Comparison of ENCODE assay signal across 29 cellular contexts in genomic region chr14:98826618-98827017, GRCh38.
DNase-seq lines count a peak whose midpoint lies in the region; ATAC-seq and TF ChIP-seq lines count a peak whose summit lies in the region.
"Had no signal": no experiment of that assay in that cellular context is flagged by ENCODE, and none has a peak within 500 bp of the region (broad histone marks: within the 10 kb centered on the region; RNA-seq: fewer than 3 reads in every experiment).

No MANE protein-coding gene starts in this region.

- H3K27me3 Mint-ChIP-seq in endodermal cell (ENCODE audit: insufficient read depth), result no peaks in the 10 kb centered on the region
- H3K27me3 Mint-ChIP-seq: T-helper 17 cell had no signal

- intact Hi-C loops in esophagus squamous epithelium (cut with DNase I), result no loop called here

- no peak overlapping the region for H3K4me3 Mint-ChIP-seq in endodermal cell
- H3K4me3 Mint-ChIP-seq: activated T-cell treated with anti-CD3 and anti-CD28 coated beads, Interleukin-2, amount 50 U/mL, for 72 hours; natural killer cell treated with Interleukin-12 subunit alpha and Interleukin-12 subunit beta and Interleukin-15 and Interleukin-18, amount 100 ng/mL, for 72 hours; T-helper 17 cell had no signal

- H3K4me1 ChIP-seq in BLaER1 (peaks cover 7% of the 10 kb centered on the region; the same call in 1 of the 2 replicates), endodermal cell (ENCODE audit: control insufficient read depth, insufficient read depth, low read length) (no peaks in the 10 kb centered on the region), esophagus squamous epithelium (peaks cover 0 to 15% (median 8%) of the 10 kb centered on the region in 3 donors), gastroesophageal sphincter (no peaks in the 10 kb centered on the region)
- H3K4me1 ChIP-seq: gastrocnemius medialis, sigmoid colon, tibial nerve had no signal

- H3K27me3 ChIP-seq in BLaER1 (no peaks in the 10 kb centered on the region), endodermal cell (ENCODE audit: control insufficient read depth, insufficient read depth, low read length, poor library complexity, severe bottlenecking) (no peaks in the 10 kb centered on the region), esophagus squamous epithelium (no peaks in the 10 kb centered on the region), gastroesophageal sphincter (peaks cover 9% of the 10 kb centered on the region)
- H3K27me3 ChIP-seq: sigmoid colon, tibial nerve had no signal

- DNase-seq in DMS79 treated with DMSO at 0.1 percent for 48 hours (lab: John Stamatoyannopoulos, UW) (peak; percentile 49), NCI-H1105 treated with DMSO at 0.1 percent for 48 hours (lab: John Stamatoyannopoulos, UW) (peak; percentile 61), endodermal cell (peak; percentile 12), esophagus squamous epithelium (lab: John Stamatoyannopoulos, UW) (no peak)
- DNase-seq: activated CD4-positive, alpha-beta T cell treated with anti-CD3 and anti-CD28 coated beads, Interleukin-2, amount 50 U/mL, for 48 hours; activated naive CD4-positive, alpha-beta T cell treated with Interleukin-2 at 50 U/mL for 16 hours; activated T-cell treated with anti-CD3 and anti-CD28 coated beads, Interleukin-2, amount 50 U/mL, for 72 hours; cerebellar nuclear complex; DMS53; gastrocnemius medialis; GF-D8; hippocampal formation; KBM-7; NCI-H146; NCI-H2171 treated with DMSO at 0.1 percent for 48 hours; NCI-H524; NK-92 treated with Interleukin-12 subunit alpha and Interleukin-12 subunit beta, amount 100 ng/mL, for 24 hours; PC-9; Right ventricle myocardium superior; sigmoid colon; stimulated activated CD4-positive, alpha-beta T cell treated with anti-CD3 and anti-CD28 coated beads, Interleukin-4, amount 100 ng/mL, for 1 hour; T-helper 17 cell had no signal

- TF ChIP-seq CTCF in endodermal cell (conservative IDR thresholded peaks at IDR 0.05) (no peak), esophagus squamous epithelium (IDR thresholded peaks at IDR 0.05) (no peak), gastroesophageal sphincter (IDR thresholded peaks at IDR 0.05) (no peak)

- H3K4me1 Mint-ChIP-seq in endodermal cell, result peaks cover 9% of the 10 kb centered on the region

- H3K27ac Mint-ChIP-seq in endodermal cell, result no peak overlapping the region
- H3K27ac Mint-ChIP-seq: activated T-cell treated with anti-CD3 and anti-CD28 coated beads, Interleukin-2, amount 50 U/mL, for 72 hours; natural killer cell treated with Interleukin-12 subunit alpha and Interleukin-12 subunit beta and Interleukin-15 and Interleukin-18, amount 100 ng/mL, for 72 hours; T-helper 17 cell had no signal

- H3K9me3 ChIP-seq in BLaER1 (no peaks in the 10 kb centered on the region), endodermal cell (ENCODE audit: control insufficient read depth, low read length) (no peaks in the 10 kb centered on the region), esophagus squamous epithelium (no peaks in the 10 kb centered on the region), gastroesophageal sphincter (peaks cover 0 to 7% (median 0%) of the 10 kb centered on the region in 3 donors)
- H3K9me3 ChIP-seq: gastrocnemius medialis, sigmoid colon had no signal

- WGBS in endodermal cell (ENCODE audit: insufficient coverage in 1 of 2, insufficient read length in 1 of 2), 2 experiments, result 83% methylated on average over 1 of the region's 1 CpG; no CpG with 5 or more reads in 1 of the 2 experiments
- WGBS in esophagus squamous epithelium, 2 donors, result 41% methylated on average over 1 of the region's 1 CpG; no CpG with 5 or more reads in 1 of the 2 donors
- 50% methylated on average over 1 of the region's 1 CpG for WGBS in gastroesophageal sphincter (ENCODE audit: low coverage in 1 of 2), 2 donors

- no peak for ATAC-seq in HG02981 (IDR thresholded peaks at IDR 0.05; ENCODE audit: unreplicated experiment)
- no peak for ATAC-seq in gastroesophageal sphincter
- ATAC-seq: activated T-cell treated with anti-CD3 and anti-CD28 coated beads, Interleukin-2, amount 50 U/mL, for 72 hours; gastrocnemius medialis; natural killer cell treated with Interleukin-12 subunit alpha and Interleukin-12 subunit beta and Interleukin-15 and Interleukin-18, amount 100 ng/mL, for 72 hours; SK-N-SH treated with all-trans-retinoic acid at 6 μM for 48 hours; T-helper 17 cell had no signal

- no peaks in the 10 kb centered on the region for H3K36me3 Mint-ChIP-seq in endodermal cell (ENCODE audit: low read depth)
- H3K36me3 Mint-ChIP-seq: natural killer cell treated with Interleukin-12 subunit alpha and Interleukin-12 subunit beta and Interleukin-15 and Interleukin-18, amount 100 ng/mL, for 72 hours had no signal

- H3K9ac ChIP-seq in BLaER1 (no peak overlapping the region), endodermal cell (ENCODE audit: extremely low read depth, low read length, poor library complexity, severe bottlenecking) (no peak overlapping the region)

- H3K9me3 Mint-ChIP-seq in endodermal cell, result no peaks in the 10 kb centered on the region
- H3K9me3 Mint-ChIP-seq: activated T-cell treated with anti-CD3 and anti-CD28 coated beads, Interleukin-2, amount 50 U/mL, for 72 hours; natural killer cell treated with Interleukin-12 subunit alpha and Interleukin-12 subunit beta and Interleukin-15 and Interleukin-18, amount 100 ng/mL, for 72 hours had no signal

- H3K36me3 ChIP-seq in BLaER1, result no peaks in the 10 kb centered on the region
- no peaks in the 10 kb centered on the region for H3K36me3 ChIP-seq in endodermal cell (ENCODE audit: control insufficient read depth, insufficient read depth, low read length)
- no peaks in the 10 kb centered on the region for H3K36me3 ChIP-seq in esophagus squamous epithelium
- H3K36me3 ChIP-seq in gastroesophageal sphincter, result no peaks in the 10 kb centered on the region
- H3K36me3 ChIP-seq: gastrocnemius medialis, sigmoid colon, tibial nerve had no signal

- H3K27ac ChIP-seq in BLaER1, result no peak overlapping the region
- H3K27ac ChIP-seq in endodermal cell (ENCODE audit: low read depth, low read length), result no peak overlapping the region
- H3K27ac ChIP-seq in esophagus squamous epithelium, result no peak overlapping the region
- H3K27ac ChIP-seq in gastroesophageal sphincter, result no peak overlapping the region
- H3K27ac ChIP-seq: gastrocnemius medialis, PC-9, sigmoid colon, tibial nerve had no signal

- no peak for TF ChIP-seq EP300 in gastroesophageal sphincter (IDR thresholded peaks at IDR 0.05)

- TF ChIP-seq POLR2A in esophagus squamous epithelium (IDR thresholded peaks at IDR 0.05), result no peak
- no peak for TF ChIP-seq POLR2A in gastroesophageal sphincter (IDR thresholded peaks at IDR 0.05)

- H4K20me1 ChIP-seq in BLaER1, result no peaks in the 10 kb centered on the region

- H3K4me2 ChIP-seq in BLaER1, result peak overlapping the region; percentile 25; the same call in 1 of the 2 replicates
- H3K4me2 ChIP-seq: PC-9 had no signal

- no peak overlapping the region for H3K4me3 ChIP-seq in BLaER1
- H3K4me3 ChIP-seq in endodermal cell (ENCODE audit: low read length), result no peak overlapping the region
- no peak overlapping the region for H3K4me3 ChIP-seq in esophagus squamous epithelium
- H3K4me3 ChIP-seq in gastroesophageal sphincter, result no peak overlapping the region
- H3K4me3 ChIP-seq: gastrocnemius medialis, lung, PC-9, sigmoid colon, tibial nerve had no signal
